ENCODE assay signal across 10 cellular contexts in the genomic region with DNA sequence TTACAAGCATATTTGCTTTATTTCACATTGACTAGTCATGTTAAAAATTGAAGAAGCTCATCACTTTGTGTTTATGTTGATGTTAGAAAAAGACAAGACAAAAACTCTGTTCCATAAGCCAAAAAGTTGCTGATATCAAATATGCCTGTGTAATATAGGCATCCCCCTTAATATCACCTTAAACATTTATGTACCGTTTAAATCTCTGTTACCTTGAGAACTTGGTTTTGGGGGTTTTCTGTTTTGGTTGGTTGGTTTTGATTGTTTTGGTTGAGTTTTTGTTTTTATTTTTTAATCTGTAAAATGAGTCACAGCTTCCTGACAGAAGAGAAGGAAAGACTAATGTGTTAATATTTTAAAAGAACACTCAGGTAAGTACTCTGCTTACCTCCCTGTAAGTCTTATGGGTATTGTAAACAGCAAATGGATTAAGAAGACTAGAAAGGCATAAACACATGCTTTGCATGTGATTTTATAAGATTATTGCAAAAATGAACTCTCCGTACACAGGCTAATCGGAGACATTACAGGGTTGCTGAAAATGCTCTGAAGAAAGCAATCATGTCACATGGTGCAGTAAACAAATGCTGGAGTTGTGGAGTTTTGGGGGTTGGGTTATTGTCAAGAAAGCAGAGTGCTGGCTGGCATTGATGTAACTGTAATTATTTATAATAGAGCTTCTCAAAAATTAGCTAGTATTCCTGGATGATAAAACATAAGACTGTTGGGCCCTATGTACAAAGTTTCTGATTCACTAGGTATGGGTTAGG.
A peak's percentile ranks its signal among the peaks of the same experiment; 100 is the strongest.
DNase-seq lines count a peak whose midpoint lies in the region; ATAC-seq and TF ChIP-seq lines count a peak whose summit lies in the region.
"Had no signal": no experiment of that assay in that cellular context is flagged by ENCODE, and none has a peak within 500 bp of the region (broad histone marks: within the 10 kb centered on the region; RNA-seq: fewer than 3 reads in every experiment).

No MANE protein-coding gene starts in this region.

- H3K9me3 ChIP-seq in heart left ventricle (peaks cover 0 to 7% (median 0%) of the 10 kb centered on the region in 12 donors), right atrium auricular region (no peaks in the 10 kb centered on the region), left lung (no peaks in the 10 kb centered on the region)

- H3K4me1 ChIP-seq in heart left ventricle (peaks cover 0 to 96% (median 23%) of the 10 kb centered on the region in 12 donors), right atrium auricular region (peaks cover 0 to 36% of the 10 kb centered on the region in 2 donors), left lung (peaks cover 37 to 86% of the 10 kb centered on the region in 2 donors), urinary bladder (ENCODE audit: insufficient read depth) (peaks cover 3% of the 10 kb centered on the region)

- TF ChIP-seq POLR2A in heart left ventricle (IDR thresholded peaks at IDR 0.05): no peak

- H3K36me3 ChIP-seq in heart left ventricle (no peaks in the 10 kb centered on the region), right atrium auricular region (no peaks in the 10 kb centered on the region), left lung (no peaks in the 10 kb centered on the region), urinary bladder (ENCODE audit: insufficient read depth) (no peaks in the 10 kb centered on the region)

- no peak for DNase-seq in heart left ventricle
- no peak for DNase-seq in right atrium auricular region (ENCODE audit: low spot score)
- peak; percentile 76 for DNase-seq in RPMI8226
- no peak for DNase-seq in left lung
- no peak for DNase-seq in NCI-H1417 (lab: John Stamatoyannopoulos, UW)
- no peak for DNase-seq in DMS53 (lab: John Stamatoyannopoulos, UW)
- DNase-seq: NCI-H187 treated with DMSO at 0.1 percent for 48 hours had no signal

- H3K27me3 ChIP-seq in heart left ventricle (no peaks in the 10 kb centered on the region), right atrium auricular region (no peaks in the 10 kb centered on the region), left lung (no peaks in the 10 kb centered on the region)

- 79 to 84% (median 81%) methylated on average over 3 of the region's 3 CpGs for WGBS in heart left ventricle, 4 donors
- WGBS in urinary bladder: 55% methylated on average over 3 of the region's 3 CpGs

- TF ChIP-seq CTCF in heart left ventricle (IDR thresholded peaks at IDR 0.05) (no peak), right atrium auricular region (IDR thresholded peaks at IDR 0.05) (no peak), left lung (IDR thresholded peaks at IDR 0.05) (no peak)

- peak overlapping the region in 8 of 12 donors; percentile 5 to 92 (median 73) for H3K27ac ChIP-seq in heart left ventricle
- H3K27ac ChIP-seq in right atrium auricular region: peak overlapping the region in 1 of 2 donors; percentile 60
- H3K27ac ChIP-seq in left lung: peak overlapping the region; percentile 75 to 85
- peak overlapping the region; percentile 59 for H3K27ac ChIP-seq in urinary bladder (ENCODE audit: low read depth)
- H3K27ac ChIP-seq: C4-2B had no signal

- intact Hi-C loops in heart left ventricle (cut with DNase I): no loop called here
- intact Hi-C loops in left lung (cut with DNase I): no loop called here

- ATAC-seq in heart left ventricle (no peak), left lung (peak; percentile 6), SK-N-SH treated with all-trans-retinoic acid at 6 μM for 48 hours (no peak)

- peak overlapping the region in 3 of 12 donors; percentile 0 to 42 (median 29) for H3K4me3 ChIP-seq in heart left ventricle
- no peak overlapping the region for H3K4me3 ChIP-seq in right atrium auricular region
- H3K4me3 ChIP-seq in left lung: no peak overlapping the region
- H3K4me3 ChIP-seq in urinary bladder (ENCODE audit: low read depth, low read length): no peak overlapping the region

TF ChIP-seq in SK-N-SH treated with all-trans-retinoic acid at 6 μM for 48 hours, 23 proteins besides CTCF, POLR2A, EP300 and RAD21:
- no peak for TF ChIP-seq ESRRG (CRISPR knock-in tag; IDR thresholded peaks at IDR 0.05)
TF ChIP-seq in SK-N-SH treated with all-trans-retinoic acid at 6 μM for 48 hours: peak in this region for 0.
